In the genomic region with DNA sequence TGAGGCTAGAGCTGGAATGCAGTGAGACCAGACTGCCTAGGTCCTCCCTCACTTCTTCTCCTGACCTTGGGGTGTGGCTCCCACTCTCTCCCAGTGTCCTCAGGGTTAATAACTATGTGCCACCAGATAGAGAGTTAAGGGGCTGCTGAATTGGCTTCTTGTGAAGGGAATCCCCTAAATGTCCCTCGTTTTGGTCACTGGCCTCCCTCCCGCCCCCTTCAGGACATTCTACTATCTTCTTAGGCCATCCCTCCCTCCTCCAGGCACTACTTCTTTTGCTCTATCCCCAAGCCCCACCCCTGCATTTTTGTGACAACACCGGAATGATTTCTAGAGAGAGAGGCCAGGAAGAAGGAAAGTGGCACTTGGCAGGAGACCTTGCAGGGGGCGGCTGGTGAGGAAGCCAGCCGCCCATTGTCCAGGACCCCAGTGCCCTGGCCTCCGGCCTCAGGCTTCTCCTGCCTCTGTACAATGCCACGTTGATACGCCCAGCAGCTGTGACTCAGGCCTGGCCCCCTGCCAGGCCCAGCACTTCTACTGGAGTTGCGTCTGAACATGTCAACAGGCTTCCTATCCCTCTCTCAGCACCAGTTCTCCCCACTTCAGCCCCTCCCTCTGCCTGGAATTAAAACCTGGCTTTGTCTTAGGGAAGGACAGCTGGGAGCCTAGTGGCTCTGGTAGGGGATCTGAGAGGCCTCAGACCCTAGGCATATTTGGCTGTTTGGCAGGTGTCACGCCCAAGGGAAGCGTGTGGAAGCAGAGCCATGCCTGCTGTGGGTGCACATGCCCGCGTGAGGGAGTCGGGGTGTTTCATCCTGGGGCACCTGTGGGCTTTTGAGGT, we compare ENCODE assay signal across 1 cellular context.
TF ChIP-seq lines count a peak whose summit lies in the region.

No MANE protein-coding gene starts in this region.

TF ChIP-seq in IMR-90, 13 proteins besides CTCF, POLR2A, EP300 and RAD21:
- no peak for TF ChIP-seq CHD1 (IDR thresholded peaks at IDR 0.05; ENCODE audit: low read depth, low read length)
- TF ChIP-seq CEBPB (IDR thresholded peaks at IDR 0.05; ENCODE audit: low read depth, low read length): no peak
- TF ChIP-seq FOS (IDR thresholded peaks at IDR 0.05; ENCODE audit: low read depth, low read length): peak; percentile 52; the same call in 1 of the 2 replicates
- TF ChIP-seq RFX5 (IDR thresholded peaks at IDR 0.05; ENCODE audit: low read depth, low read length): no peak
- TF ChIP-seq MAZ (IDR thresholded peaks at IDR 0.05; ENCODE audit: borderline replicate concordance, low read depth, low read length): peak; percentile 82
- peak; percentile 56 for TF ChIP-seq NFE2L2 (IDR thresholded peaks at IDR 0.05; ENCODE audit: low read depth, low read length)
- TF ChIP-seq, protein P1, sequence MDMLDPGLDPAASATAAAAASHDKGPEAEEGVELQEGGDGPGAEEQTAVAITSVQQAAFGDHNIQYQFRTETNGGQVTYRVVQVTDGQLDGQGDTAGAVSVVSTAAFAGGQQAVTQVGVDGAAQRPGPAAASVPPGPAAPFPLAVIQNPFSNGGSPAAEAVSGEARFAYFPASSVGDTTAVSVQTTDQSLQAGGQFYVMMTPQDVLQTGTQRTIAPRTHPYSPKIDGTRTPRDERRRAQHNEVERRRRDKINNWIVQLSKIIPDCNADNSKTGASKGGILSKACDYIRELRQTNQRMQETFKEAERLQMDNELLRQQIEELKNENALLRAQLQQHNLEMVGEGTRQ (IDR thresholded peaks at IDR 0.05; ENCODE audit: low read depth, low read length): 0 out of 2 replicates have a peak, but pooled peaks have one; percentile 2
- no peak for TF ChIP-seq MAFK (IDR thresholded peaks at IDR 0.05; ENCODE audit: low read depth, low read length)
- no peak for TF ChIP-seq BHLHE40 (IDR thresholded peaks at IDR 0.05; ENCODE audit: low read depth, low read length)
- TF ChIP-seq SMC3 (IDR thresholded peaks at IDR 0.05; ENCODE audit: low read depth, low read length): no peak
- TF ChIP-seq MXI1 (IDR thresholded peaks at IDR 0.05; ENCODE audit: borderline replicate concordance, low read depth, low read length): 0 out of 2 replicates have a peak, but pooled peaks have one; percentile 9
- no peak for TF ChIP-seq RCOR1 (IDR thresholded peaks at IDR 0.05; ENCODE audit: insufficient replicate concordance, low read length)
- TF ChIP-seq, protein P2, sequence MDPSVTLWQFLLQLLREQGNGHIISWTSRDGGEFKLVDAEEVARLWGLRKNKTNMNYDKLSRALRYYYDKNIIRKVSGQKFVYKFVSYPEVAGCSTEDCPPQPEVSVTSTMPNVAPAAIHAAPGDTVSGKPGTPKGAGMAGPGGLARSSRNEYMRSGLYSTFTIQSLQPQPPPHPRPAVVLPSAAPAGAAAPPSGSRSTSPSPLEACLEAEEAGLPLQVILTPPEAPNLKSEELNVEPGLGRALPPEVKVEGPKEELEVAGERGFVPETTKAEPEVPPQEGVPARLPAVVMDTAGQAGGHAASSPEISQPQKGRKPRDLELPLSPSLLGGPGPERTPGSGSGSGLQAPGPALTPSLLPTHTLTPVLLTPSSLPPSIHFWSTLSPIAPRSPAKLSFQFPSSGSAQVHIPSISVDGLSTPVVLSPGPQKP (IDR thresholded peaks at IDR 0.05; ENCODE audit: borderline replicate concordance, low read depth, low read length): no peak
TF ChIP-seq in IMR-90: peak in this region for 5.
